ENCODE assay signal across 21 cellular contexts in the genomic region with DNA sequence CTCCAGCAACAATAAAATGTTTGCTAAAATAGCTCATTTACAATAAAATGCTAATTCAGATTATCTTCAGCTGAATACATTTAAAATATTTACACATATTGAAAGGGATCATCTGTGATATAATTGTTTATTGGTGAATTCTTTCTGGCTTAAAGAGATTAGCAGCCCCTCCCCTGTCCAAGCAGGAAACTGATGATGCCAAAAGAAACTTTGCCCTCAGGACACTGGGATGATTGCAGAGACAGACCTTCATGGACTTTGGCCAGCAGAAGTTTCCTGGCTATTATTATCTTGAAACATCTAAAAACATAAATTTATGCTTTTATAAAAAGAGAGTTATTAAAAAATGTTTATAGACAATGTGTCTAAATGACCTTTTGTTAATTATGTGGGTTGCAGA.
DNase-seq lines count a peak whose midpoint lies in the region; ATAC-seq, FAIRE-seq and TF ChIP-seq lines count a peak whose summit lies in the region.
"Had no signal": no experiment of that assay in that cellular context is flagged by ENCODE, and none has a peak within 500 bp of the region (broad histone marks: within the 10 kb centered on the region; RNA-seq: fewer than 3 reads in every experiment).

No MANE protein-coding gene starts in this region.

- H3K56ac ChIP-seq in H1 (replicated peaks; ENCODE audit: insufficient read length, low read depth, low read length), result no peak overlapping the region

- H2BK15ac ChIP-seq in H1 (ENCODE audit: low read length), result no peak overlapping the region

- no peak overlapping the region for H2BK5ac ChIP-seq in H1 (ENCODE audit: low read depth, low read length)

- DNase-seq in BE2C (peak; percentile 15), NCI-H69 (lab: John Stamatoyannopoulos, UW) (peak; percentile 4), H1 (ENCODE audit: low read depth in 1 of 2, low spot score in 2 of 2) (no peak), right lobe of liver (peak in 1 of 3 donors; percentile 42), mucosa of descending colon (no peak), HCEC 1CT (no peak)
- no peak for DNase-seq in activated CD4-positive, CD25-positive, alpha-beta regulatory T cell treated with anti-CD3 and anti-CD28 coated beads, Interleukin-2, amount 50 U/mL, for 72 hours
- DNase-seq: AML-193, DMS53, GDM1, GM23248, NCI-H1694, NCI-H2081, NCI-H2171 treated with DMSO at 0.1 percent for 48 hours, NCI-H526, SHP77 treated with DMSO at 0.1 percent for 48 hours had no signal

- H2BK20ac ChIP-seq in H1 (ENCODE audit: low read length), result no peak overlapping the region

- H3K9ac ChIP-seq in H1 (replicated peaks in 1 of 4; ENCODE audit: extremely low read depth in 1 of 4, low read depth in 3 of 4, low read length in 3 of 4), result no peak overlapping the region
- H3K9ac ChIP-seq: GM23248 had no signal

- no peak overlapping the region for H3K23ac ChIP-seq in H1 (ENCODE audit: insufficient read length)

- CTCF ChIA-PET in H1 (lab: Charles Lee; ENCODE audit: partially characterized antibody), result no interaction called here

- H3K79me2 ChIP-seq in H1 (ENCODE audit: control insufficient read depth in 1 of 2, insufficient read depth in 2 of 2, low read length in 2 of 2), result no peaks in the 10 kb centered on the region

- H3K27ac ChIP-seq in H1 (ENCODE audit: low read depth, low read length) (no peak overlapping the region), right lobe of liver (no peak overlapping the region)
- H3K27ac ChIP-seq: C4-2B, GM23248, SK-N-MC had no signal

- POLR2A ChIA-PET in H1 (lab: Charles Lee; ENCODE audit: partially characterized antibody), result no interaction called here

- intact Hi-C loops in right lobe of liver (cut with DNase I), result no loop called here
- intact Hi-C loops in mucosa of descending colon (cut with DNase I, micrococcal nuclease), result no loop called here

- H3K23me2 ChIP-seq in H1 (ENCODE audit: low read depth, low read length), result no peaks in the 10 kb centered on the region

- H3K9me3 ChIP-seq in BE2C (no peaks in the 10 kb centered on the region), H1 (ENCODE audit: insufficient read depth in 2 of 2, low read depth in 1 of 2, low read length in 1 of 2) (no peaks in the 10 kb centered on the region), right lobe of liver (no peaks in the 10 kb centered on the region), mucosa of descending colon (no peaks in the 10 kb centered on the region)

- TF ChIP-seq RAD21 in H1 (IDR thresholded peaks at IDR 0.05 in 1 of 2, conservative IDR thresholded peaks at IDR 0.05 in 1 of 2; ENCODE audit: low read depth in 2 of 2, low read length in 2 of 2), result no peak

- H2AK5ac ChIP-seq in H1 (ENCODE audit: low read depth, low read length), result no peak overlapping the region

- no peaks in the 10 kb centered on the region; the same call in none of the 2 replicates for H3K4me1 ChIP-seq in BE2C
- no peaks in the 10 kb centered on the region for H3K4me1 ChIP-seq in H1 (replicated peaks in 1 of 4; ENCODE audit: control insufficient read depth in 3 of 4, insufficient read depth in 4 of 4, low read length in 3 of 4)
- peaks cover 0 to 13% (median 3%) of the 10 kb centered on the region in 4 donors for H3K4me1 ChIP-seq in right lobe of liver
- H3K4me1 ChIP-seq in mucosa of descending colon (ENCODE audit: low read depth), result no peaks in the 10 kb centered on the region

- H3K14ac ChIP-seq in H1 (ENCODE audit: insufficient read length), result no peak overlapping the region

- H2BK120ac ChIP-seq in H1 (replicated peaks; ENCODE audit: low read depth, low read length), result no peak overlapping the region

- TF ChIP-seq POLR2A in H1 (IDR thresholded peaks at IDR 0.05; ENCODE audit: control extremely low read depth in 1 of 2, low read depth in 2 of 2, low read length in 2 of 2) (no peak), right lobe of liver (IDR thresholded peaks at IDR 0.05) (no peak)

- H4K91ac ChIP-seq in H1 (replicated peaks; ENCODE audit: insufficient read length, low read length), result no peak overlapping the region

- H3K4me3 ChIP-seq in BE2C (ENCODE audit: low read depth, low read length) (no peak overlapping the region), H1 (ENCODE audit: extremely low read depth in 1 of 4, insufficient read depth in 2 of 4, low read depth in 3 of 4, low read length in 4 of 4) (no peak overlapping the region), right lobe of liver (no peak overlapping the region), mucosa of descending colon (no peak overlapping the region)
- H3K4me3 ChIP-seq: GM23248, SK-N-MC had no signal

- no peaks in the 10 kb centered on the region for H3K36me3 ChIP-seq in BE2C
- no peaks in the 10 kb centered on the region for H3K36me3 ChIP-seq in H1 (ENCODE audit: control insufficient read depth in 2 of 4, insufficient read depth in 4 of 4, low read length in 3 of 4)
- H3K36me3 ChIP-seq in right lobe of liver, result no peaks in the 10 kb centered on the region
- no peaks in the 10 kb centered on the region for H3K36me3 ChIP-seq in mucosa of descending colon (ENCODE audit: low read depth)

- no peak overlapping the region for H3K18ac ChIP-seq in H1 (ENCODE audit: extremely low read depth, low read length)

- H2BK12ac ChIP-seq in H1 (ENCODE audit: low read depth, low read length), result no peak overlapping the region

- H3K27me3 ChIP-seq in BE2C (no peaks in the 10 kb centered on the region), H1 (replicated peaks in 1 of 4; ENCODE audit: control insufficient read depth in 3 of 4, extremely low read depth in 1 of 4, insufficient read depth in 3 of 4, low read length in 3 of 4) (no peaks in the 10 kb centered on the region), right lobe of liver (no peaks in the 10 kb centered on the region)

- FAIRE-seq in H1 (lab: Jason Lieb, UNC), result peak; percentile 7
- FAIRE-seq: GM18507, HTR-8/SVneo had no signal

- H3K4ac ChIP-seq in H1 (replicated peaks; ENCODE audit: insufficient read length, low read depth, low read length), result no peak overlapping the region

- no peak overlapping the region for H4K5ac ChIP-seq in H1 (ENCODE audit: insufficient read length, low read depth, low read length)

- H3K4me2 ChIP-seq in H1 (ENCODE audit: insufficient read depth in 1 of 2, low read depth in 2 of 2, low read length in 2 of 2), result no peak overlapping the region

- ATAC-seq in right lobe of liver (peak; percentile 80 to 93 (median 87)), mucosa of descending colon (no peak)
- ATAC-seq: HCT116 had no signal

- TF ChIP-seq EP300 in H1 (IDR thresholded peaks at IDR 0.05; ENCODE audit: borderline replicate concordance in 1 of 2, low read depth in 2 of 2, low read length in 2 of 2), result no peak

- H2AFZ ChIP-seq in H1 (ENCODE audit: low read length), result no peak overlapping the region
- H2AFZ ChIP-seq: GM23248 had no signal

- no peak overlapping the region for H4K8ac ChIP-seq in H1 (ENCODE audit: extremely low read depth, insufficient read depth, low read length)

- H3K79me1 ChIP-seq in H1 (ENCODE audit: low read depth, low read length), result no peaks in the 10 kb centered on the region

- no peaks in the 10 kb centered on the region for H4K20me1 ChIP-seq in H1 (replicated peaks in 1 of 2; ENCODE audit: control insufficient read depth in 1 of 2, insufficient read depth in 2 of 2, low read length in 2 of 2)

- no peak for TF ChIP-seq CTCF in BE2C (IDR thresholded peaks at IDR 0.05; ENCODE audit: low read depth, low read length)
- no peak for TF ChIP-seq CTCF in H1 (IDR thresholded peaks at IDR 0.05; ENCODE audit: control extremely low read depth in 1 of 3, insufficient read depth in 1 of 3, low read depth in 1 of 3, low read length in 3 of 3)
- TF ChIP-seq CTCF in right lobe of liver (IDR thresholded peaks at IDR 0.05), result no peak
- no peak for TF ChIP-seq CTCF in mucosa of descending colon (IDR thresholded peaks at IDR 0.05)

TF ChIP-seq in H1, 55 proteins besides CTCF, POLR2A, EP300 and RAD21:
- no peak for TF ChIP-seq CBX8 (IDR thresholded peaks at IDR 0.05; ENCODE audit: borderline replicate concordance, low read depth, low read length)
- no peak for TF ChIP-seq MAFK (IDR thresholded peaks at IDR 0.05; ENCODE audit: low read depth, low read length)
- TF ChIP-seq TAF7 (optimal IDR thresholded peaks at IDR 0.05; ENCODE audit: borderline replicate concordance, low read depth, low read length), result no peak
- no peak for TF ChIP-seq BACH1 (IDR thresholded peaks at IDR 0.05; ENCODE audit: low read length)
- no peak for TF ChIP-seq SIRT6 (IDR thresholded peaks at IDR 0.05; ENCODE audit: low read length)
- no peak for TF ChIP-seq RXRA (IDR thresholded peaks at IDR 0.05; ENCODE audit: insufficient read depth, low read depth, low read length)
- no peak for TF ChIP-seq SIX5 (IDR thresholded peaks at IDR 0.05; ENCODE audit: low read depth, low read length)
- TF ChIP-seq, protein P1, sequence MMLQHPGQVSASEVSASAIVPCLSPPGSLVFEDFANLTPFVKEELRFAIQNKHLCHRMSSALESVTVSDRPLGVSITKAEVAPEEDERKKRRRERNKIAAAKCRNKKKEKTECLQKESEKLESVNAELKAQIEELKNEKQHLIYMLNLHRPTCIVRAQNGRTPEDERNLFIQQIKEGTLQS (IDR thresholded peaks at IDR 0.05; ENCODE audit: insufficient read depth, low read depth, low read length), result no peak
- no peak for TF ChIP-seq HDAC6 (IDR thresholded peaks at IDR 0.05; ENCODE audit: low read depth, low read length)
- TF ChIP-seq GABPA (IDR thresholded peaks at IDR 0.05; ENCODE audit: borderline replicate concordance, insufficient read depth, low read length), result no peak
- TF ChIP-seq RBBP5 (IDR thresholded peaks at IDR 0.05; ENCODE audit: borderline replicate concordance, low read depth, low read length), result no peak
- TF ChIP-seq BRCA1 (IDR thresholded peaks at IDR 0.05; ENCODE audit: low read depth, low read length), result no peak
- no peak for TF ChIP-seq RFX5 (IDR thresholded peaks at IDR 0.05; ENCODE audit: borderline replicate concordance, low read depth, low read length)
- no peak for TF ChIP-seq POLR2AphosphoS5 (IDR thresholded peaks at IDR 0.05; ENCODE audit: low read depth, low read length)
- TF ChIP-seq CBX5 (IDR thresholded peaks at IDR 0.05; ENCODE audit: low read depth, low read length), result no peak
- no peak for TF ChIP-seq ASH2L (IDR thresholded peaks at IDR 0.05; ENCODE audit: low read length)
- no peak for TF ChIP-seq GTF2F1 (IDR thresholded peaks at IDR 0.05; ENCODE audit: borderline replicate concordance, low read depth, low read length)
- TF ChIP-seq NRF1 (IDR thresholded peaks at IDR 0.05; ENCODE audit: low read depth, low read length), result no peak
- TF ChIP-seq SP1 (IDR thresholded peaks at IDR 0.05; ENCODE audit: low read depth, low read length), result no peak

Comparison
In these comparisons a context has a peak if more than half of its experiments do, and no peak if none do; other contexts are left out.
1. DNase-seq: peak in BE2C (single experiment) and NCI-H69 (single experiment); none in H1 (0 of 2), mucosa of descending colon (0 of 3), activated CD4-positive, CD25-positive, alpha-beta regulatory T cell treated with anti-CD3 and anti-CD28 coated beads, Interleukin-2, amount 50 U/mL, for 72 hours (single experiment) and HCEC 1CT (single experiment).